Comparison of ENCODE assay signal across 9 cellular contexts in the genomic region with DNA sequence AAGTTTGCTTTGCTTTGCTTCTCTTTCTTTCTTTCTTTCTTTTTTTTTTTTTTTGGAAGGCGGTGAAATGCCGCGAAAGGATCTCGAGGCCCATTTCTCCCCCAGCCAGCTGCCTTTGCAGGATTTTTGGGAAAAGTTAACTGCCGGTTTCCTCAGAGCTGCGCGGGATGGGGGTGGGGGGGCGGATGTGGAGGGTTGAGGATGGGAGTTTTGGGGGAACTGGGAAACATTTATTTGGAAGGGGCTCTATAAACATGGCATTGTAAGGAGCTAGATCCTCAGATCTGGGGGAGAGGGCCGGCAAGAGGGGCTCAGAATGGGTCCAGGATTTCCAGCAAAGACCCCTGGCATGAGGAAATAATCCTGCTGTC. TPM values are rescaled to one million over a fixed set of nuclear protein-coding genes. Genes with fewer than 3 reads are reported as not detected.
DNase-seq lines count a peak whose midpoint lies in the region; ATAC-seq, FAIRE-seq and TF ChIP-seq lines count a peak whose summit lies in the region.
"Had no signal": no experiment of that assay in that cellular context is flagged by ENCODE, and none has a peak within 500 bp of the region (broad histone marks: within the 10 kb centered on the region; RNA-seq: fewer than 3 reads in every experiment).

No MANE protein-coding gene starts in this region.

- H3K27ac Mint-ChIP-seq in activated naive CD4-positive, alpha-beta T cell treated with anti-CD3 and anti-CD28 coated beads, Interleukin-2, amount 50 U/mL, for 24 hours = peak overlapping the region; percentile 98

- peaks cover 46% of the 10 kb centered on the region for H3K4me1 Mint-ChIP-seq in activated naive CD4-positive, alpha-beta T cell treated with anti-CD3 and anti-CD28 coated beads, Interleukin-2, amount 50 U/mL, for 24 hours

- H3K4me3 Mint-ChIP-seq in activated naive CD4-positive, alpha-beta T cell treated with anti-CD3 and anti-CD28 coated beads, Interleukin-2, amount 50 U/mL, for 24 hours = peak overlapping the region; percentile 98

- H3K27me3 ChIP-seq in GM12878 (replicated peaks in 1 of 2; ENCODE audit: control insufficient read depth in 2 of 2, insufficient read depth in 2 of 2, low read length in 1 of 2) = no peaks in the 10 kb centered on the region
- H3K27me3 ChIP-seq in lower lobe of right lung (ENCODE audit: low read depth) = no peaks in the 10 kb centered on the region
- H3K27me3 ChIP-seq in upper lobe of left lung = no peaks in the 10 kb centered on the region

- peak overlapping the region; percentile 89 for H3K4me2 ChIP-seq in GM12878 (ENCODE audit: control insufficient read depth, insufficient read depth)

- in situ Hi-C loops in GM12878 (cut with MboI) = no loop called here

- RAD21 ChIA-PET in GM12878 (lab: Charles Lee; ENCODE audit: unreplicated experiment) = interaction anchor here (0.9 to 1.0 kb wide), 2 partner anchors 11 to 76 kb away, joined by 3 to 4 read pairs; partner anchors contain the start of gene TRIM62

- H3K4me3 ChIP-seq in GM12878 = peak overlapping the region; percentile 94
- peak overlapping the region; percentile 68 for H3K4me3 ChIP-seq in lower lobe of right lung
- H3K4me3 ChIP-seq in upper lobe of left lung = peak overlapping the region; percentile 54 to 75 (median 62)

- no peaks in the 10 kb centered on the region for H3K36me3 Mint-ChIP-seq in activated naive CD4-positive, alpha-beta T cell treated with anti-CD3 and anti-CD28 coated beads, Interleukin-2, amount 50 U/mL, for 24 hours

- BruUV-seq in GM12878 (replicated peaks; lab: Mats Ljungman, UMichigan) = no TSS peak

- CTCF ChIA-PET in GM12878 (lab: Yijun Ruan, JAX) = interaction anchor here (0.6 to 1.3 kb wide), 6 partner anchors 13 to 214 kb away, joined by 3 to 6 read pairs (median 3); no protein-coding TSS in a partner anchor

- no peak for TF ChIP-seq RAD21 in GM12878 (IDR thresholded peaks at IDR 0.05; ENCODE audit: insufficient read depth, low read depth, low read length)

- POLR2A ChIA-PET in GM12878 (lab: Charles Lee) = interaction anchor here (0.6 kb wide), 2 partner anchors 207 to 291 kb away, joined by 3 read pairs; no protein-coding TSS in a partner anchor

- SMC1A ChIA-PET in GM12878 (lab: Charles Lee; ENCODE audit: uncharacterized antibody, unreplicated experiment) = interaction anchor here (0.9 to 1.4 kb wide), 3 partner anchors 8 to 130 kb away, joined by 3 to 4 read pairs (median 3); no protein-coding TSS in a partner anchor

- TF ChIP-seq POLR2A in GM12878 (IDR thresholded peaks at IDR 0.05; ENCODE audit: low read depth, low read length) = no peak
- TF ChIP-seq POLR2A in upper lobe of left lung (IDR thresholded peaks at IDR 0.05) = no peak

- no peak for TF ChIP-seq CTCF in GM12878 (IDR thresholded peaks at IDR 0.05 in 2 of 3, conservative IDR thresholded peaks at IDR 0.05 in 1 of 3; ENCODE audit: control insufficient read depth in 2 of 3, extremely low read depth in 1 of 3, insufficient read depth in 1 of 3, low read depth in 3 of 3, low read length in 3 of 3)
- no peak for TF ChIP-seq CTCF in lower lobe of right lung (IDR thresholded peaks at IDR 0.05)
- no peak for TF ChIP-seq CTCF in upper lobe of left lung (IDR thresholded peaks at IDR 0.05)

- H3K4me1 ChIP-seq in GM12878 (ENCODE audit: control insufficient read depth, insufficient read depth, low read length) = peaks cover 29% of the 10 kb centered on the region
- peaks cover 54% of the 10 kb centered on the region for H3K4me1 ChIP-seq in lower lobe of right lung
- peaks cover 27 to 38% (median 32%) of the 10 kb centered on the region in 4 donors for H3K4me1 ChIP-seq in upper lobe of left lung

- no peaks in the 10 kb centered on the region for H3K9me3 Mint-ChIP-seq in activated naive CD4-positive, alpha-beta T cell treated with anti-CD3 and anti-CD28 coated beads, Interleukin-2, amount 50 U/mL, for 24 hours

- no peak for FAIRE-seq in GM12878 (lab: Jason Lieb, UNC)

- TF ChIP-seq EP300 in GM12878 (IDR thresholded peaks at IDR 0.05; ENCODE audit: borderline replicate concordance in 1 of 2, control insufficient read depth in 1 of 2, low read depth in 2 of 2, low read length in 2 of 2) (no peak), upper lobe of left lung (IDR thresholded peaks at IDR 0.05) (no peak)

- H3K9ac ChIP-seq in GM12878 (ENCODE audit: control insufficient read depth, insufficient read depth, low read length) = peak overlapping the region; percentile 95

- H3K36me3 ChIP-seq in GM12878 (ENCODE audit: control insufficient read depth in 2 of 2, insufficient read depth in 2 of 2, low read length in 1 of 2) (no peaks in the 10 kb centered on the region), lower lobe of right lung (no peaks in the 10 kb centered on the region), upper lobe of left lung (no peaks in the 10 kb centered on the region)

- no peaks in the 10 kb centered on the region for H3K27me3 Mint-ChIP-seq in activated naive CD4-positive, alpha-beta T cell treated with anti-CD3 and anti-CD28 coated beads, Interleukin-2, amount 50 U/mL, for 24 hours

- intact Hi-C loops in GM12878 (cut with micrococcal nuclease; ENCODE audit: unreplicated experiment) (loop anchor here (5.0 kb wide), 1 partner anchor 130 kb away; no protein-coding TSS in a partner anchor), lower lobe of right lung (cut with DNase I) (no loop called here)

- no peaks in the 10 kb centered on the region for H3K9me3 ChIP-seq in GM12878 (replicated peaks; ENCODE audit: control insufficient read depth, insufficient read depth, low read length)
- no peaks in the 10 kb centered on the region for H3K9me3 ChIP-seq in lower lobe of right lung
- no peaks in the 10 kb centered on the region for H3K9me3 ChIP-seq in upper lobe of left lung

- DNase-seq in activated naive CD4-positive, alpha-beta T cell (lab: John Stamatoyannopoulos, UW) = no peak
- DNase-seq in GM12878 (ENCODE audit: low read depth, low spot score) (no peak), lower lobe of right lung (no peak), upper lobe of left lung (no peak), NCI-H128 (lab: John Stamatoyannopoulos, UW; ENCODE audit: unreplicated experiment) (no peak), COLO668 (lab: John Stamatoyannopoulos, UW; ENCODE audit: unreplicated experiment) (no peak), NOMO-1 treated with DMSO at 0.1 percent for 48 hours (lab: John Stamatoyannopoulos, UW; ENCODE audit: unreplicated experiment) (no peak)
- DNase-seq: SIG-M5 had no signal

- 10% methylated on average over 5 of the region's 9 CpGs for WGBS in GM12878 (ENCODE audit: insufficient coverage, insufficient replicate concordance, low lambda C conversion rate, missing lambda C conversion rate)
- 1 to 6% methylated on average over 9 of the region's 9 CpGs for WGBS in upper lobe of left lung, 2 donors

- ATAC-seq in GM12878 (no peak), lower lobe of right lung (no peak), upper lobe of left lung (ENCODE audit: low FRiP score in 2 of 2) (no peak)

- peak overlapping the region; percentile 25 for H2AFZ ChIP-seq in GM12878 (ENCODE audit: control insufficient read depth, low read depth, low read length)

- H3K27ac ChIP-seq in GM12878 (ENCODE audit: control insufficient read depth, insufficient read depth) = peak overlapping the region; percentile 90
- peak overlapping the region; percentile 80 for H3K27ac ChIP-seq in lower lobe of right lung
- peak overlapping the region; percentile 83 to 97 (median 90) for H3K27ac ChIP-seq in upper lobe of left lung

- no peaks in the 10 kb centered on the region for H4K20me1 ChIP-seq in GM12878 (ENCODE audit: control insufficient read depth, insufficient read depth)

- peaks cover 30% of the 10 kb centered on the region for H3K79me2 ChIP-seq in GM12878 (ENCODE audit: control insufficient read depth, insufficient read depth, low read length)

TF ChIP-seq in GM12878, 131 proteins besides CTCF, POLR2A, EP300 and RAD21:
- TF ChIP-seq RELB (IDR thresholded peaks at IDR 0.05; ENCODE audit: low read depth) (0 out of 2 replicates have a peak, but pooled peaks have one; percentile 4), TBL1XR1 (IDR thresholded peaks at IDR 0.05; ENCODE audit: low read depth, low read length) (no peak)

RNA-seq across cellular contexts. Expression of gene ZNF362, which starts 1.1 kb away (rescaled TPM):
- 10.4 and 12.5 TPM in 2 replicates for total RNA-seq in GM12878 (2013; cell fraction: nucleolus; rRNA removed)
- total RNA-seq in GM12878 (2014; rRNA removed) (8.2 and 11.1 TPM in 2 replicates), GM12878 (2014; rRNA removed; fragmentation: Illumina TruSeq; extraction: Trizol) (4.0 and 5.5 TPM in 2 replicates), GM12878 (2021) (20.2 and 22.8 TPM in 2 replicates), lower lobe of right lung (30.7 TPM), upper lobe of left lung (10 to 100 TPM; 14.9 to 41.0 (median 21.3) TPM)
- polyA plus RNA-seq in GM12878 (2011; ENCODE audit: low read depth) = 2.4 TPM
- polyA plus RNA-seq in GM12878 (2011; rRNA removed) (1.5 and 3.5 TPM in 2 replicates), GM12878 (2014; fragmentation: Illumina TruSeq; extraction: Trizol) (3.2 and 6.7 TPM in 2 replicates), GM12878 (2014; fragmentation: Nextera tagmentation; extraction: Ambion mirVana) (1 to 10 TPM in 1 of 2 experiments, under 1 TPM in 1; 0.74 to 1.5 TPM), GM12878 (2014; rRNA removed) (14.4 and 20.1 TPM in 2 replicates), GM12878 (2016; fragmentation: Nextera tagmentation; extraction: Ambion mirVana) (10 to 100 TPM; 19.5 to 21.4 TPM)
- polyA plus RNA-seq in GM12878 (2011; cell fraction: cytosol; rRNA removed) = 2.7 and 4.4 TPM in 2 replicates
- polyA plus RNA-seq in GM12878 (2011; cell fraction: nucleus; rRNA removed) = 6.4 and 9.9 TPM in 2 replicates
- 7.5 and 7.9 TPM in 2 replicates for polyA plus RNA-seq in GM12878 (2012)
- 4.5 and 5.8 TPM in 2 replicates for polyA minus RNA-seq in GM12878 (2011; rRNA and poly(A)+ RNA removed)
- 2.5 and 4.5 TPM in 2 replicates for polyA minus RNA-seq in GM12878 (2011; cell fraction: cytosol; rRNA and poly(A)+ RNA removed)
- polyA minus RNA-seq in GM12878 (2011; cell fraction: nucleus; rRNA and poly(A)+ RNA removed) = 4.0 and 5.5 TPM in 2 replicates
